1 cellular context compared by ENCODE assay signal in genomic region chr14:77613207-77613606, GRCh38.
TF ChIP-seq lines count a peak whose summit lies in the region.

No MANE protein-coding gene starts in this region.

TF ChIP-seq in HEK293, 187 proteins besides CTCF, POLR2A, EP300 and RAD21 (continued from another document):
- TF ChIP-seq, protein P1, sequence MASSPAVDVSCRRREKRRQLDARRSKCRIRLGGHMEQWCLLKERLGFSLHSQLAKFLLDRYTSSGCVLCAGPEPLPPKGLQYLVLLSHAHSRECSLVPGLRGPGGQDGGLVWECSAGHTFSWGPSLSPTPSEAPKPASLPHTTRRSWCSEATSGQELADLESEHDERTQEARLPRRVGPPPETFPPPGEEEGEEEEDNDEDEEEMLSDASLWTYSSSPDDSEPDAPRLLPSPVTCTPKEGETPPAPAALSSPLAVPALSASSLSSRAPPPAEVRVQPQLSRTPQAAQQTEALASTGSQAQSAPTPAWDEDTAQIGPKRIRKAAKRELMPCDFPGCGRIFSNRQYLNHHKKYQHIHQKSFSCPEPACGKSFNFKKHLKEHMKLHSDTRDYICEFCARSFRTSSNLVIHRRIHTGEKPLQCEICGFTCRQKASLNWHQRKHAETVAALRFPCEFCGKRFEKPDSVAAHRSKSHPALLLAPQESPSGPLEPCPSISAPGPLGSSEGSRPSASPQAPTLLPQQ (tag by site-specific recombination; IDR thresholded peaks at IDR 0.05), result no peak
